Comparison of ENCODE assay signal across 19 cellular contexts in the genomic region with DNA sequence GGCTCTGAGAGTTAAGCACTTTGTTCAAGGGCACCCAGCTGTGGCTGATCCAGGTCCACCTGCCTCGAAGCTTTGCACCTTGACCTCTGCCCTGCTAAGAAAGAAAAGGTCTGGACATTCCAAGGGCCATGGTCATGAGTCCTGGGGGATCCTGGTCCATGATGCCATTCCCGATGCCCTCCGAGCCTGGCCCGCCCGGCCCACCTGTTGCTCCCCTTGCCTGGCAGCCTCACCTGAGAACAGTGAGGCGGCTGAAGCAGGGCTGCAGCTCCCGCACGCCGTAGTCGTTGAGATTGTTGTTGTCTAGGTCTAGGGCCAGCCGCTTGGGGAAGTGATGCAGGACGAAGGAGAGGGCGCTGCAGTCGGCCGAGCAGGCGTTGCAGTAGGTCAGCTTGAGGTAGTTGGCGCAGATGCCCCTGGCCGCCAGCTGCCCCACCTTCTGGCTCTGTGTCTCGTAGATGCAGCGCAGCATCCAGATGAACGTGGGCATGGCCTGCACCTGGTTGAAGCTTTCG.
"Had no signal": no experiment of that assay in that cellular context is flagged by ENCODE, and none has a peak within 500 bp of the region (broad histone marks: within the 10 kb centered on the region; RNA-seq: fewer than 3 reads in every experiment).

No MANE protein-coding gene starts in this region.

- H3K27me3 ChIP-seq: colonic mucosa, foreskin keratinocyte, hepatocyte, ovary, right atrium auricular region, testis, tibial nerve, upper lobe of right lung had no signal

- H3K9me3 ChIP-seq: colonic mucosa, ovary, right atrium auricular region, testis, tibial nerve, upper lobe of right lung had no signal

- H3K4me2 ChIP-seq: hepatocyte had no signal

- H2AFZ ChIP-seq: hepatocyte had no signal

- H3K36me3 ChIP-seq: colonic mucosa, ovary had no signal

- H3K27ac ChIP-seq: colonic mucosa, foreskin keratinocyte, hepatocyte, ovary, right atrium auricular region, testis, upper lobe of right lung had no signal

- H3K4me3 ChIP-seq: colonic mucosa, hepatocyte, ovary, right atrium auricular region, testis, tibial nerve, upper lobe of right lung had no signal

- H3K4me1 ChIP-seq: colonic mucosa, foreskin keratinocyte, testis had no signal

- DNase-seq: colonic mucosa; dermis blood vessel endothelial cell; endodermal cell; erythroblast; foreskin keratinocyte; left colon; mammary epithelial cell; natural killer cell; nucleus accumbens; stimulated activated CD4-positive, alpha-beta T cell treated with anti-CD3 and anti-CD28 coated beads, Interleukin-2, amount 100 ng/mL, for 24 hours; stimulated activated CD4-positive, alpha-beta T cell treated with anti-CD3 and anti-CD28 coated beads, Interleukin-4, amount 100 ng/mL, for 4 hours; stimulated activated naive B cell treated with anti-CD40 and anti-IgM and Interleukin-4, amounts not matched to agents 10 μg/mL and 1 μg/mL and 100 μg/mL, for 72 hours; stimulated activated naive CD8-positive, alpha-beta T cell treated with anti-CD3 and anti-CD28 coated beads, Interleukin-15, amount 100 ng/mL, for 72 hours; testis; upper lobe of right lung had no signal
